ENCODE assay signal across 8 cellular contexts in the genomic region with DNA sequence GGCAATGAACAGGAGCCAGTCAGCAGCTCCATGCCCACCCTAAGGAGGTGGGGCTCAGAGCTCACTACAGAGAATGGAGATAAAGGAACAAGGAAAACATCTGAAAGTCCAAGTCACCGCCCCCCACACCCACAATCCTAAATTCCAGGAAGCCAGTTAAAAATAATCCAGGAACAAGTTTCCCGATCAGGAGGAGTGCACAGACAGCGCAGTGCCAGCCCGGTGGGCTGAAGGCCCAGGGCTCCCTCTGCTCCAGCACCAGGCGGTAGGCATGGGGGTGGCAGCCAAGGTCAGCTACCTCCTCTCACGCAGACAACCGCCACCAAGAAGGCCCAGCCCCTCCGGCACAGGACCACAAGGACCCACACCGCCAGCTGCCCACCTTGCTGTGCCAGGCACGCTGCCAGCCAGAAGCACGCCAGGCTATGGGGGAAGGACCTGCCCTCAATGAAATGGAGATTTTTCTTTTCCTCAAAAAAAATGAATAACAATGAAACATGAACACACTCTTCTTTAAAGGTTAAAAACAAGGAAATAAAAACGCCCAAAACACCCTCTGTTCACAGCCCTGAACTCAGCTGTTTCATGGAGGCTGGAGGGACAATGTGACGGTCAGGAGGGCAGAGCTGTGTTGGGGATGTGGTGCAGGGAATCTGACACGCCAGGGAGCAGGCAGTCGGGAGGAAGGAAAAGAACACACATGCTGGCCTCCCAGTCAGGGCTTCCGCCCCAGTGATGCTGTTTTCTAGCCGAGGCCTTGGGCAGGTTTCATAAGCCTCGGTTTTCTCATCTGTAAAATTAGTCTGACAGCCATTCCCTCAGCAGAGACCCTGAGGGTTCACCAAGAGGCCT. TPM values are rescaled to one million over a fixed set of nuclear protein-coding genes. Genes with fewer than 3 reads are reported as not detected.
A peak's percentile ranks its signal among the peaks of the same experiment; 100 is the strongest.
DNase-seq lines count a peak whose midpoint lies in the region; ATAC-seq and TF ChIP-seq lines count a peak whose summit lies in the region.

No MANE protein-coding gene starts in this region.

- no peaks in the 10 kb centered on the region for H3K9me3 ChIP-seq in lower lobe of right lung

- H3K27ac ChIP-seq in lower lobe of right lung: peak overlapping the region; percentile 73

- peak overlapping the region; percentile 80 for H3K27ac Mint-ChIP-seq in type B pancreatic cell

- H3K4me1 Mint-ChIP-seq in activated T-cell treated with anti-CD3 and anti-CD28 coated beads, Interleukin-2, amount 50 U/mL, for 4 hours (ENCODE audit: low read depth): peaks cover 92% of the 10 kb centered on the region
- H3K4me1 Mint-ChIP-seq in type B pancreatic cell (ENCODE audit: unreplicated experiment): peaks cover 64% of the 10 kb centered on the region

- H3K4me1 ChIP-seq in lower lobe of right lung: peaks cover 83% of the 10 kb centered on the region

- no peak for DNase-seq in activated T-cell treated with anti-CD3 and anti-CD28 coated beads, Interleukin-2, amount 50 U/mL, for 4 hours
- DNase-seq in activated T-cell treated with anti-CD3 and anti-CD28 coated beads for 4 hours (no peak), cerebellar cortex (ENCODE audit: low spot score) (peak; percentile 43), lower lobe of right lung (no peak), type B pancreatic cell (ENCODE audit: extremely low spot score, unreplicated experiment) (no peak), erythroblast (lab: John Stamatoyannopoulos, UW) (no peak)

- TF ChIP-seq POLR2A in erythroblast (IDR thresholded peaks at IDR 0.05; ENCODE audit: low read length): no peak

- H3K4me3 ChIP-seq in lower lobe of right lung: no peak overlapping the region

- no peak for ATAC-seq in activated T-cell treated with anti-CD3 and anti-CD28 coated beads, Interleukin-2, amount 50 U/mL, for 4 hours
- ATAC-seq in lower lobe of right lung (peak; percentile 63 to 72), HG02973 (IDR thresholded peaks at IDR 0.05; ENCODE audit: unreplicated experiment) (no peak), GM21529 (IDR thresholded peaks at IDR 0.05; ENCODE audit: unreplicated experiment) (no peak)

- H3K27me3 ChIP-seq in lower lobe of right lung (ENCODE audit: low read depth): no peaks in the 10 kb centered on the region

- peak overlapping the region; percentile 57 for H3K4me3 Mint-ChIP-seq in activated T-cell treated with anti-CD3 and anti-CD28 coated beads, Interleukin-2, amount 50 U/mL, for 4 hours
- H3K4me3 Mint-ChIP-seq in type B pancreatic cell: peak overlapping the region; percentile 10

- H3K36me3 ChIP-seq in lower lobe of right lung: no peaks in the 10 kb centered on the region

- no peak for TF ChIP-seq CTCF in lower lobe of right lung (IDR thresholded peaks at IDR 0.05)
- no peak for TF ChIP-seq CTCF in type B pancreatic cell (conservative IDR thresholded peaks at IDR 0.05)

- peaks cover 17% of the 10 kb centered on the region for H3K36me3 Mint-ChIP-seq in activated T-cell treated with anti-CD3 and anti-CD28 coated beads, Interleukin-2, amount 50 U/mL, for 4 hours (ENCODE audit: insufficient read depth)
- H3K36me3 Mint-ChIP-seq in type B pancreatic cell: peaks cover 47% of the 10 kb centered on the region

- H3K27me3 Mint-ChIP-seq in activated T-cell treated with anti-CD3 and anti-CD28 coated beads, Interleukin-2, amount 50 U/mL, for 4 hours (ENCODE audit: low read depth): no peaks in the 10 kb centered on the region
- H3K27me3 Mint-ChIP-seq in type B pancreatic cell: no peaks in the 10 kb centered on the region

- H3K9me3 Mint-ChIP-seq in activated T-cell treated with anti-CD3 and anti-CD28 coated beads, Interleukin-2, amount 50 U/mL, for 4 hours: no peaks in the 10 kb centered on the region
- H3K9me3 Mint-ChIP-seq in type B pancreatic cell: peaks cover 9% of the 10 kb centered on the region

- intact Hi-C loops in lower lobe of right lung (cut with DNase I): no loop called here

RNA-seq across cellular contexts. Expression of gene STK24, which starts 11.0 kb away (rescaled TPM):
- 100 to 1,000 TPM; 135 to 152 (median 142) TPM for total RNA-seq in activated T-cell treated with anti-CD3 and anti-CD28 coated beads, Interleukin-2, amount 50 U/mL, for 4 hours
- total RNA-seq in lower lobe of right lung (94.5 TPM), type B pancreatic cell (ENCODE audit: low replicate concordance) (121 and 180 TPM in 2 replicates)

Comparison
In these comparisons a context has a peak if more than half of its experiments do, and no peak if none do; other contexts are left out.
1. ATAC-seq: peak in lower lobe of right lung (2 of 2); none in activated T-cell treated with anti-CD3 and anti-CD28 coated beads, Interleukin-2, amount 50 U/mL, for 4 hours (0 of 2), HG02973 (single experiment) and GM21529 (single experiment).